25 cellular contexts compared by ENCODE assay signal in the genomic region with DNA sequence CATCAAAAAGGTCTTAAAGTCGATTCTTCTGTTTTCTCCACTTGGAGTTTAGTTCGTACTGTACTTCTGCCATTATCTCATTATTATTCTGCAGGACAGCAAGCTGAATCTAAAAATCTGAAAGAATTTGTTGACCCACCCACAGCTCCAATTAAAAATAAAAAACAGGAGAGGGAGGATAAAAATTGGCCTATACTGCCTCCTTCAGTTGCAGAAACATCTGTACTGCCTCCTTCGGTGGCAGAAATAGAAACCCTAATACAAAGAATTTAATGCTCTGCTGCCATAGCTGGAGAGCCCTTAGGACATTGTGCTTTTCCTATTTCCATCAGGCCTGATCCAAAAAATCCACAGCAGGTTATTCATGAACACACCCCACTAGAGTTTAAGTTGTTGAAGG.
"Had no signal": no experiment of that assay in that cellular context is flagged by ENCODE, and none has a peak within 500 bp of the region (broad histone marks: within the 10 kb centered on the region; RNA-seq: fewer than 3 reads in every experiment).

No MANE protein-coding gene starts in this region.

- H3K9me3 ChIP-seq: thyroid gland had no signal

- ATAC-seq: natural killer cell; psoas muscle; right cardiac atrium; right lobe of liver; stimulated activated memory B cell treated with anti-CD40 and anti-IgM and Interleukin-4, amounts not matched to agents 10 μg/mL and 1 μg/mL and 100 μg/mL, for 72 hours; stimulated activated naive CD8-positive, alpha-beta T cell treated with anti-CD3 and anti-CD28 coated beads, Interleukin-15, amount 100 ng/mL, for 72 hours; stimulated activated naive CD8-positive, alpha-beta T cell treated with anti-CD3 and anti-CD28 coated beads, Interleukin-15, Interleukin-2, amounts not matched to agents 100 U/mL and 50 U/mL, for 24 hours had no signal

- FAIRE-seq: small intestine, urothelium cell line had no signal

- H2AFZ ChIP-seq: neural progenitor cell, parathyroid adenoma had no signal

- H3K4me2 ChIP-seq: neural progenitor cell had no signal

- H3K9ac ChIP-seq: neural progenitor cell, parathyroid adenoma had no signal

- H3K4me1 ChIP-seq: neural progenitor cell, parathyroid adenoma, psoas muscle, right lobe of liver, sigmoid colon, tibial nerve, upper lobe of left lung, vagina had no signal

- DNase-seq: natural killer cell; occipital lobe; ovary; posterior cingulate gyrus; psoas muscle; right cardiac atrium; right lobe of liver; sigmoid colon; small intestine; stimulated activated CD4-positive, alpha-beta T cell treated with anti-CD3 and anti-CD28 coated beads, Interleukin-15, amount 100 ng/mL, for 24 hours; stimulated activated CD4-positive, alpha-beta T cell treated with anti-CD3 and anti-CD28 coated beads, Interleukin-4, amount 100 ng/mL, for 1 hour; stimulated activated CD4-positive, alpha-beta T cell treated with anti-CD3 and anti-CD28 coated beads, Interleukin-4, amount 100 ng/mL, for 4 hours; stimulated activated CD8-positive, alpha-beta memory T cell treated with anti-CD3 and anti-CD28 coated beads, Interleukin-4, amount 100 ng/mL, for 48 hours; stimulated activated naive CD4-positive, alpha-beta T cell; stimulated activated naive CD8-positive, alpha-beta T cell treated with anti-CD3 and anti-CD28 coated beads, Interleukin-15, amount 100 ng/mL, for 72 hours; stimulated activated naive CD8-positive, alpha-beta T cell treated with anti-CD3 and anti-CD28 coated beads, Interleukin-15, Interleukin-2, amounts not matched to agents 100 U/mL and 50 U/mL, for 24 hours; thyroid gland; upper lobe of left lung had no signal

- H3K27ac ChIP-seq: neural progenitor cell, ovary, parathyroid adenoma, psoas muscle, right lobe of liver, sigmoid colon, thoracic aorta, thyroid gland, tibial nerve, upper lobe of left lung, vagina had no signal

- H3K27me3 ChIP-seq: neural progenitor cell, ovary, right lobe of liver, sigmoid colon, thyroid gland, tibial nerve, upper lobe of left lung, vagina had no signal

- H3K4me3 ChIP-seq: neural progenitor cell, ovary, psoas muscle, right lobe of liver, sigmoid colon, thoracic aorta, thyroid gland, tibial nerve, upper lobe of left lung, vagina had no signal
